In genomic region chr19:57359300-57359699, GRCh38 we compare ENCODE assay signal across 1 cellular context.
A peak's percentile ranks its signal among the peaks of the same experiment; 100 is the strongest.
TF ChIP-seq lines count a peak whose summit lies in the region.

No MANE protein-coding gene starts in this region.

TF ChIP-seq in HepG2, 621 proteins besides CTCF, POLR2A, EP300 and RAD21:
- TF ChIP-seq GTF3A (CRISPR knock-in tag; conservative IDR thresholded peaks at IDR 0.05) (no peak), ZNF263 (CRISPR knock-in tag; IDR thresholded peaks at IDR 0.05) (no peak), ZNF607 (CRISPR knock-in tag; IDR thresholded peaks at IDR 0.05; ENCODE audit: borderline replicate concordance) (no peak), MAFK (conservative IDR thresholded peaks at IDR 0.05 in 1 of 2, IDR thresholded peaks at IDR 0.05 in 1 of 2; ENCODE audit: low read length in 2 of 2) (peak; percentile 18 to 54; a peak in 2 of 4 replicates), JUND (CRISPR knock-in tag; IDR thresholded peaks at IDR 0.05) (no peak), ARNTL (CRISPR knock-in tag; IDR thresholded peaks at IDR 0.05) (no peak), MIER2 (CRISPR knock-in tag; IDR thresholded peaks at IDR 0.05) (no peak), ZNF446 (CRISPR knock-in tag; IDR thresholded peaks at IDR 0.05) (no peak)
TF ChIP-seq in HepG2: peak in this region for 1.
